1 cellular context compared by ENCODE assay signal in genomic region chr10:117254338-117254737, GRCh38.
TF ChIP-seq lines count a peak whose summit lies in the region.

No MANE protein-coding gene starts in this region.

TF ChIP-seq in A549, 52 proteins besides CTCF, POLR2A, EP300 and RAD21 (continued from another document):
- peak; percentile 37; the same call in 1 of the 2 replicates for TF ChIP-seq REST (IDR thresholded peaks at IDR 0.05)
TF ChIP-seq in A549: peak in this region for 1.
